Comparison of ENCODE assay signal across 6 cellular contexts in genomic region chr10:5679036-5679435, GRCh38.
"Had no signal": no experiment of that assay in that cellular context is flagged by ENCODE, and none has a peak within 500 bp of the region (broad histone marks: within the 10 kb centered on the region; RNA-seq: fewer than 3 reads in every experiment).

No MANE protein-coding gene starts in this region.

- H3K36me3 ChIP-seq: HAP-1 had no signal

- ATAC-seq: HCT116 had no signal

- DNase-seq: GOT3, H7, KG1 had no signal

- H3K4me3 ChIP-seq: HAP-1 had no signal

- H3K27ac ChIP-seq: HL-60 had no signal
